ENCODE assay signal across 2 cellular contexts in the genomic region with DNA sequence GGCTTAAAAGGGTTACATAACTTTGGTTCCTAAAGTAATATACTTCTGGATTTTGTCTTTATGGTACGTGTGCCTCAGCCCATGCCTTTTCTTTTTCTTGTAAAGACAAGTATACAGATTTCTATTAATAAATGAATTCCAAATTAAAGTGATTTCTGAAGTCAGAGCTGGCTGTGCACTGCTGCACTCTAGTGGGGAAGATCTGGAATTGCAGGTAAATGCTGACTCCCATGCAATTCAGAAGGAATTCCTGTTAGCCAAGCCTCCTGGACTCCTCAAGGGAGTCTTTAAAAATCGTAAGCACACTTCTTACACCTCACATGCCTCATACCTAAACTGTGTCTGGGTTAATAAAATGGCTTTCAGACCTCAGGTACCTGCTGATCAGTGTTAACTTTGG.
TF ChIP-seq lines count a peak whose summit lies in the region.

No MANE protein-coding gene starts in this region.

TF ChIP-seq in IMR-90, 13 proteins besides CTCF, POLR2A, EP300 and RAD21 (continued from another document):
- TF ChIP-seq, protein P1, sequence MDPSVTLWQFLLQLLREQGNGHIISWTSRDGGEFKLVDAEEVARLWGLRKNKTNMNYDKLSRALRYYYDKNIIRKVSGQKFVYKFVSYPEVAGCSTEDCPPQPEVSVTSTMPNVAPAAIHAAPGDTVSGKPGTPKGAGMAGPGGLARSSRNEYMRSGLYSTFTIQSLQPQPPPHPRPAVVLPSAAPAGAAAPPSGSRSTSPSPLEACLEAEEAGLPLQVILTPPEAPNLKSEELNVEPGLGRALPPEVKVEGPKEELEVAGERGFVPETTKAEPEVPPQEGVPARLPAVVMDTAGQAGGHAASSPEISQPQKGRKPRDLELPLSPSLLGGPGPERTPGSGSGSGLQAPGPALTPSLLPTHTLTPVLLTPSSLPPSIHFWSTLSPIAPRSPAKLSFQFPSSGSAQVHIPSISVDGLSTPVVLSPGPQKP (IDR thresholded peaks at IDR 0.05; ENCODE audit: borderline replicate concordance, low read depth, low read length), result no peak
- TF ChIP-seq RCOR1 (IDR thresholded peaks at IDR 0.05; ENCODE audit: insufficient replicate concordance, low read length) (no peak), MAFK (IDR thresholded peaks at IDR 0.05; ENCODE audit: low read depth, low read length) (peak; percentile 58; the same call in 1 of the 2 replicates), NFE2L2 (IDR thresholded peaks at IDR 0.05; ENCODE audit: low read depth, low read length) (no peak)
TF ChIP-seq in IMR-90: peak in this region for 2.

TF ChIP-seq in neural cell, 6 proteins besides CTCF, POLR2A, EP300 and RAD21 (continued from another document):
- TF ChIP-seq, protein P2, sequence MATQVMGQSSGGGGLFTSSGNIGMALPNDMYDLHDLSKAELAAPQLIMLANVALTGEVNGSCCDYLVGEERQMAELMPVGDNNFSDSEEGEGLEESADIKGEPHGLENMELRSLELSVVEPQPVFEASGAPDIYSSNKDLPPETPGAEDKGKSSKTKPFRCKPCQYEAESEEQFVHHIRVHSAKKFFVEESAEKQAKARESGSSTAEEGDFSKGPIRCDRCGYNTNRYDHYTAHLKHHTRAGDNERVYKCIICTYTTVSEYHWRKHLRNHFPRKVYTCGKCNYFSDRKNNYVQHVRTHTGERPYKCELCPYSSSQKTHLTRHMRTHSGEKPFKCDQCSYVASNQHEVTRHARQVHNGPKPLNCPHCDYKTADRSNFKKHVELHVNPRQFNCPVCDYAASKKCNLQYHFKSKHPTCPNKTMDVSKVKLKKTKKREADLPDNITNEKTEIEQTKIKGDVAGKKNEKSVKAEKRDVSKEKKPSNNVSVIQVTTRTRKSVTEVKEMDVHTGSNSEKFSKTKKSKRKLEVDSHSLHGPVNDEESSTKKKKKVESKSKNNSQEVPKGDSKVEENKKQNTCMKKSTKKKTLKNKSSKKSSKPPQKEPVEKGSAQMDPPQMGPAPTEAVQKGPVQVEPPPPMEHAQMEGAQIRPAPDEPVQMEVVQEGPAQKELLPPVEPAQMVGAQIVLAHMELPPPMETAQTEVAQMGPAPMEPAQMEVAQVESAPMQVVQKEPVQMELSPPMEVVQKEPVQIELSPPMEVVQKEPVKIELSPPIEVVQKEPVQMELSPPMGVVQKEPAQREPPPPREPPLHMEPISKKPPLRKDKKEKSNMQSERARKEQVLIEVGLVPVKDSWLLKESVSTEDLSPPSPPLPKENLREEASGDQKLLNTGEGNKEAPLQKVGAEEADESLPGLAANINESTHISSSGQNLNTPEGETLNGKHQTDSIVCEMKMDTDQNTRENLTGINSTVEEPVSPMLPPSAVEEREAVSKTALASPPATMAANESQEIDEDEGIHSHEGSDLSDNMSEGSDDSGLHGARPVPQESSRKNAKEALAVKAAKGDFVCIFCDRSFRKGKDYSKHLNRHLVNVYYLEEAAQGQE (IDR thresholded peaks at IDR 0.05; ENCODE audit: borderline replicate concordance), result no peak
- TF ChIP-seq EZH2 (IDR thresholded peaks at IDR 0.05; ENCODE audit: borderline replicate concordance, insufficient read depth, low read length, poor library complexity, severe bottlenecking) (no peak), TAF1 (IDR thresholded peaks at IDR 0.05; ENCODE audit: low read depth) (no peak), SMC3 (conservative IDR thresholded peaks at IDR 0.05; ENCODE audit: poor library complexity) (no peak), POLR2AphosphoS5 (IDR thresholded peaks at IDR 0.05) (no peak)
